25 cellular contexts compared by ENCODE assay signal in the genomic region with DNA sequence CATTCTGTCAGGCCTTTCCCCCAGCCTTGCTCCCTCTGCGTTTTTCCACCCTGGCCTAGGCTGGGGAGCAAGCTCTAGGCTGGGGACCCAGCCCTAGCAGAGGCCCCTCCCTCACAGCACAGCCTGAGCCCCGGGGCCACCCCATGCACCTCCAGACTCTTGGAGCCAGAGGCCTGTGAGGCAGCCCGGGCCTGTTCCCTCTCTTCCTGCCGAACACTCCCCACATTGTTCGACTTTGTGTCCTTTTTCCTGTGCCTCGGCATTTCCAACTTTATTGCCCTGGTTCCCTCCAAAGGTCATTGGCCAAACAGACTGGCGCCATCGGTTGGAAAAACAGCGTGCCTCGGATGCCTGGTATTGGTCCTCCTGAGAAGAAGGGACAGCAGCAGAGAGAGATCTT.
DNase-seq lines count a peak whose midpoint lies in the region; ATAC-seq and TF ChIP-seq lines count a peak whose summit lies in the region.
"Had no signal": no experiment of that assay in that cellular context is flagged by ENCODE, and none has a peak within 500 bp of the region (broad histone marks: within the 10 kb centered on the region; RNA-seq: fewer than 3 reads in every experiment).

No MANE protein-coding gene starts in this region.

- H3K27me3 ChIP-seq in gastroesophageal sphincter, result no peaks in the 10 kb centered on the region
- peaks cover 0 to 8% of the 10 kb centered on the region in 2 experiments for H3K27me3 ChIP-seq in mesenchymal stem cell (ENCODE audit: control insufficient read depth in 1 of 2, insufficient read depth in 1 of 2, low read length in 2 of 2)
- no peaks in the 10 kb centered on the region for H3K27me3 ChIP-seq in tibial nerve
- H3K27me3 ChIP-seq: cardiac muscle cell, dorsolateral prefrontal cortex, suprapubic skin had no signal

- no peak overlapping the region for H3K4ac ChIP-seq in mesenchymal stem cell (ENCODE audit: low read depth in 1 of 2, low read length in 2 of 2)

- peak overlapping the region; percentile 22 for H2BK120ac ChIP-seq in mesenchymal stem cell (ENCODE audit: low read depth, low read length)

- TF ChIP-seq POLR2A in gastroesophageal sphincter (IDR thresholded peaks at IDR 0.05), result no peak
- TF ChIP-seq POLR2A in tibial nerve (IDR thresholded peaks at IDR 0.05), result no peak

- H3K9me3 ChIP-seq in gastroesophageal sphincter, result no peaks in the 10 kb centered on the region
- no peaks in the 10 kb centered on the region for H3K9me3 ChIP-seq in mesenchymal stem cell (ENCODE audit: control insufficient read depth, low read length)
- H3K9me3 ChIP-seq in tibial nerve, result no peaks in the 10 kb centered on the region
- H3K9me3 ChIP-seq: HAP-1, prostate gland, SK-N-SH, suprapubic skin had no signal

- DNase-seq in dermis microvascular lymphatic vessel endothelial cell (ENCODE audit: low read depth in 2 of 2) (peak; percentile 76 to 77), mesenchymal stem cell (no peak), tibial nerve (ENCODE audit: low spot score in 2 of 2) (no peak), H4 (ENCODE audit: low spot score) (no peak), SHP77 (lab: John Stamatoyannopoulos, UW) (no peak)
- DNase-seq: activated CD4-positive, alpha-beta T cell treated with anti-CD3 and anti-CD28 coated beads for 48 hours; activated CD8-positive, alpha-beta memory T cell treated with anti-CD3 and anti-CD28 coated beads, Interleukin-2, amount 10 ng/mL, durations not matched to agents 7 days and 5 days; activated naive CD4-positive, alpha-beta T cell treated with anti-CD3 and anti-CD28 coated beads, Interleukin-2, amount 50 U/mL, for 16 hours; activated T-cell treated with anti-CD3 and anti-CD28 coated beads, Interleukin-2, amount 50 U/mL, for 72 hours; anterior cingulate cortex; CD4-positive, alpha-beta T cell; NCI-H1092 treated with DMSO at 0.1 percent for 48 hours; NCI-H2029; NCI-H526 treated with DMSO at 0.1 percent for 48 hours; RPMI8226; SK-N-SH; stimulated activated CD4-positive, alpha-beta T cell treated with anti-CD3 and anti-CD28 coated beads, Interleukin-2, amount 100 ng/mL, for 24 hours had no signal

- H4K91ac ChIP-seq in mesenchymal stem cell (ENCODE audit: low read length), result peak overlapping the region; percentile 36

- H3K4me2 ChIP-seq in mesenchymal stem cell (ENCODE audit: low read length, poor library complexity, severe bottlenecking), result no peak overlapping the region
- H3K4me2 ChIP-seq: SK-N-SH had no signal

- H4K8ac ChIP-seq in mesenchymal stem cell (ENCODE audit: low read length), result no peak overlapping the region

- TF ChIP-seq CTCF in gastroesophageal sphincter (IDR thresholded peaks at IDR 0.05) (no peak), tibial nerve (IDR thresholded peaks at IDR 0.05) (no peak)

- H3K36me3 ChIP-seq in gastroesophageal sphincter (no peaks in the 10 kb centered on the region), mesenchymal stem cell (ENCODE audit: control insufficient read depth in 1 of 2, insufficient read depth in 2 of 2, low read depth in 1 of 2, low read length in 2 of 2) (no peaks in the 10 kb centered on the region), tibial nerve (no peaks in the 10 kb centered on the region)
- H3K36me3 ChIP-seq: cardiac muscle cell, HAP-1, prostate gland, suprapubic skin had no signal

- H3K4me3 ChIP-seq in gastroesophageal sphincter (no peak overlapping the region), mesenchymal stem cell (ENCODE audit: insufficient read depth in 1 of 2, low read depth in 1 of 2, low read length in 2 of 2) (no peak overlapping the region), tibial nerve (no peak overlapping the region)
- H3K4me3 ChIP-seq: cardiac muscle cell, dorsolateral prefrontal cortex, HAP-1, prostate gland, suprapubic skin had no signal

- no peak overlapping the region for H3K14ac ChIP-seq in mesenchymal stem cell (ENCODE audit: low read length in 2 of 2)

- ATAC-seq in gastroesophageal sphincter, result no peak
- no peak for ATAC-seq in GM18907 (IDR thresholded peaks at IDR 0.05; ENCODE audit: unreplicated experiment)

- H2BK5ac ChIP-seq in mesenchymal stem cell (ENCODE audit: low read depth, low read length, poor library complexity, severe bottlenecking), result no peak overlapping the region

- no peak for TF ChIP-seq EP300 in gastroesophageal sphincter (IDR thresholded peaks at IDR 0.05)
- TF ChIP-seq EP300 in tibial nerve (IDR thresholded peaks at IDR 0.05), result no peak

- 83% methylated on average over 4 of the region's 10 CpGs; no CpG with 5 or more reads in 1 of the 2 donors for WGBS in gastroesophageal sphincter (ENCODE audit: low coverage in 1 of 2), 2 donors
- WGBS in mesenchymal stem cell, result 93% methylated on average over 10 of the region's 10 CpGs
- 49 to 63% methylated on average over 10 of the region's 10 CpGs for WGBS in tibial nerve, 2 donors

- H3K23ac ChIP-seq in mesenchymal stem cell (ENCODE audit: low read length in 2 of 2), result no peak overlapping the region

- H3K4me1 ChIP-seq in gastroesophageal sphincter (peaks cover 0 to 80% (median 25%) of the 10 kb centered on the region in 3 donors), mesenchymal stem cell (ENCODE audit: control insufficient read depth, insufficient read depth, low read depth, low read length) (peaks cover 30% of the 10 kb centered on the region), tibial nerve (peaks cover 0 to 90% (median 55%) of the 10 kb centered on the region in 4 donors)
- H3K4me1 ChIP-seq: HAP-1 had no signal

- no peak overlapping the region for H2AFZ ChIP-seq in mesenchymal stem cell (ENCODE audit: low read depth, low read length)

- peak overlapping the region; percentile 43 to 45 for H3K18ac ChIP-seq in mesenchymal stem cell (ENCODE audit: low read depth in 1 of 2, low read length in 2 of 2)

- no peaks in the 10 kb centered on the region for H3K79me1 ChIP-seq in mesenchymal stem cell (replicated peaks; ENCODE audit: low read length, poor library complexity, severe bottlenecking)

- H3K27ac ChIP-seq in gastroesophageal sphincter (peak overlapping the region in 3 of 4 donors; percentile 34 to 76 (median 71)), mesenchymal stem cell (ENCODE audit: low read length, poor library complexity, severe bottlenecking) (no peak overlapping the region), tibial nerve (peak overlapping the region in 3 of 4 donors; percentile 2 to 87 (median 86))
- H3K27ac ChIP-seq: cardiac muscle cell, prostate gland, suprapubic skin, VCaP had no signal

- peak overlapping the region; percentile 73 for H2AK5ac ChIP-seq in mesenchymal stem cell (ENCODE audit: low read length, severe bottlenecking)

- peak overlapping the region; percentile 28 to 37 for H2BK12ac ChIP-seq in mesenchymal stem cell (ENCODE audit: low read length in 2 of 2)

- H3K9ac ChIP-seq in mesenchymal stem cell (ENCODE audit: low read length), result no peak overlapping the region
- H3K9ac ChIP-seq: SK-N-SH had no signal

- H2BK15ac ChIP-seq in mesenchymal stem cell (ENCODE audit: low read depth, poor library complexity, severe bottlenecking), result no peak overlapping the region

Comparison
In these comparisons a context has a peak if more than half of its experiments do, and no peak if none do; other contexts are left out.
1. DNase-seq: peak in dermis microvascular lymphatic vessel endothelial cell (2 of 2); none in mesenchymal stem cell (single experiment), tibial nerve (0 of 2), H4 (single experiment) and SHP77 (0 of 2).